Comparison of ENCODE assay signal across 34 cellular contexts in genomic region chr12:23238957-23239356, GRCh38.
"Had no signal": no experiment of that assay in that cellular context is flagged by ENCODE, and none has a peak within 500 bp of the region (broad histone marks: within the 10 kb centered on the region; RNA-seq: fewer than 3 reads in every experiment).

No MANE protein-coding gene starts in this region.

- H3K36me3 ChIP-seq: MG63 had no signal

- DNase-seq: Karpas-422, Kasumi-1, MG63, MV-4-11, NCI-H1048, NCI-H1092, NCI-H1092 treated with DMSO at 0.1 percent for 48 hours, NCI-H1105, NCI-H1105 treated with DMSO at 0.1 percent for 48 hours, NCI-H1417, NCI-H1417 treated with DMSO at 0.1 percent for 48 hours, NCI-H1436, NCI-H1436 treated with DMSO at 0.1 percent for 48 hours, NCI-H146, NCI-H1694, NCI-H1694 treated with DMSO at 0.1 percent for 48 hours, NCI-H187, NCI-H187 treated with DMSO at 0.1 percent for 48 hours, NCI-H1930, NCI-H2029, NCI-H2029 treated with DMSO at 0.1 percent for 48 hours, NCI-H2081, NCI-H2081 treated with DMSO at 0.1 percent for 48 hours, NCI-H2107, NCI-H2171, NCI-H2171 treated with DMSO at 0.1 percent for 48 hours, NCI-H2227 treated with DMSO at 0.1 percent for 48 hours, NCI-H226, NCI-H345, NCI-H446, NCI-H446 treated with DMSO at 0.1 percent for 48 hours, NCI-H510A, NCI-H510A treated with DMSO at 0.1 percent for 48 hours, NCI-H524 had no signal

- H3K27me3 ChIP-seq: MG63 had no signal

- H3K9me3 ChIP-seq: MG63 had no signal

- H3K4me3 ChIP-seq: MG63 had no signal
